ENCODE assay signal across 15 cellular contexts in genomic region chr6:82842721-82843120, GRCh38.
DNase-seq lines count a peak whose midpoint lies in the region; ATAC-seq and TF ChIP-seq lines count a peak whose summit lies in the region.
"Had no signal": no experiment of that assay in that cellular context is flagged by ENCODE, and none has a peak within 500 bp of the region (broad histone marks: within the 10 kb centered on the region; RNA-seq: fewer than 3 reads in every experiment).

No MANE protein-coding gene starts in this region.

- TF ChIP-seq CTCF in GM20000 (IDR thresholded peaks at IDR 0.05; ENCODE audit: extremely low read depth, missing control alignments) = no peak

- H3K4me1 ChIP-seq in adipocyte (ENCODE audit: control insufficient read depth, insufficient read depth, low read length) = peaks cover 9% of the 10 kb centered on the region

- peak; percentile 83 for DNase-seq in A172 (ENCODE audit: low spot score)
- DNase-seq in HCEC 1CT = peak; percentile 51
- DNase-seq in adipocyte (ENCODE audit: low read depth) = peak; percentile 90
- peak; percentile 2 for DNase-seq in hepatic stellate cell (ENCODE audit: low spot score)
- no peak for DNase-seq in GM20000 (ENCODE audit: low spot score)
- no peak for DNase-seq in RPMI8226
- DNase-seq: 8988T; activated naive CD4-positive, alpha-beta T cell treated with anti-CD3 and anti-CD28 coated beads, Interleukin-2, amount 50 U/mL, for 16 hours; cerebellar nuclear complex; NCI-H1417 treated with DMSO at 0.1 percent for 48 hours; stimulated activated naive CD8-positive, alpha-beta T cell treated with anti-CD3 and anti-CD28 coated beads, Interleukin-15, Interleukin-2, amounts not matched to agents 100 U/mL and 50 U/mL, for 24 hours; SW 1271 had no signal

- H3K9me3 ChIP-seq in adipocyte (ENCODE audit: control insufficient read depth, low read length) = no peaks in the 10 kb centered on the region

- no peak overlapping the region for H3K4me3 ChIP-seq in adipocyte (ENCODE audit: low read length)
- H3K4me3 ChIP-seq: skin epidermis had no signal

- H3K36me3 ChIP-seq in adipocyte (ENCODE audit: control insufficient read depth, insufficient read depth, low read length, severe bottlenecking) = no peaks in the 10 kb centered on the region

- no peak overlapping the region for H3K9ac ChIP-seq in adipocyte (ENCODE audit: low read length)

- no peak for ATAC-seq in GM21360 (IDR thresholded peaks at IDR 0.05; ENCODE audit: unreplicated experiment)
- no peak for ATAC-seq in HG03095 (IDR thresholded peaks at IDR 0.05; ENCODE audit: unreplicated experiment)
- ATAC-seq: stimulated activated naive CD8-positive, alpha-beta T cell treated with anti-CD3 and anti-CD28 coated beads, Interleukin-15, Interleukin-2, amounts not matched to agents 100 U/mL and 50 U/mL, for 24 hours had no signal

- H3K27me3 ChIP-seq in adipocyte (replicated peaks; ENCODE audit: control insufficient read depth, insufficient read depth, low read length) = no peaks in the 10 kb centered on the region

Comparison
In these comparisons a context has a peak if more than half of its experiments do, and no peak if none do; other contexts are left out.
1. DNase-seq: peak in A172 (single experiment), HCEC 1CT (single experiment), adipocyte (single experiment) and hepatic stellate cell (single experiment); none in GM20000 (single experiment) and RPMI8226 (single experiment).